ENCODE assay signal across 19 cellular contexts in the genomic region with DNA sequence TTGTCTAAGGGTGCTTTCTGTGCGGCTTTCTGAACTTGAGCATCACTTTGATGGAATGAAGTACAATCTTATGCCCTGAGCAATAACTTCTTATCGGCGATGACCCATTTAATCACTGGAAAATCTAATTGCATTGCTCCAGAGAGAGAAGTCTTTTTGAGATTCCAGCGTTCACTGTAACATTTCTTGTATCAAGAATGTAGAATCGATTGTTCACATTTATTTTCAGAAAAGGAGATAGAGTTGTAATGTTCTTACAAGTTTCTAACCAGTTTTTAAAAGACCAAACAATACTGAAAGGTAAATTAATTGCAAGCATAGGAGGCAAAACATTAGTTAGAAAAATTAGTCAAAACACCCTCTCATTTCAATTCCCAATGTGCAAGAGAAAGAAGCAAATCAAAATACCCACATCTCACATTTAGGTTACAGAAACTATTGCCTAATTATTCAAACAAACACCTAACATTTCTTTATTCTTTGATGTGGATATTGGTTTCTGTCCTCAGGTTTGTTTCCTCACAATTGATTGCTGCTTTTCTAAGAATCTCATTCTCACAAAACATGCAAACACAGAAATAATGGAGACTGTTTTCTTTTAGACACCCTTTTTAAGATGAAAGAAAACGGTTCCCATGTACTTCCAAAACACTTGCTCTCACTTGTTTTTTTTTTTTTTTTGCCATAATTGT. TPM values are rescaled to one million over a fixed set of nuclear protein-coding genes. Genes with fewer than 3 reads are reported as not detected.
A peak's percentile ranks its signal among the peaks of the same experiment; 100 is the strongest.
DNase-seq lines count a peak whose midpoint lies in the region; ATAC-seq and TF ChIP-seq lines count a peak whose summit lies in the region.
"Had no signal": no experiment of that assay in that cellular context is flagged by ENCODE, and none has a peak within 500 bp of the region (broad histone marks: within the 10 kb centered on the region; RNA-seq: fewer than 3 reads in every experiment).

No MANE protein-coding gene starts in this region.

- peak overlapping the region; percentile 70 to 94 for H3K4me3 Mint-ChIP-seq in CD14-positive monocyte
- peak overlapping the region in 1 of 2 experiments; percentile 42; a peak in 3 of 5 replicates for H3K4me3 Mint-ChIP-seq in H9
- H3K4me3 Mint-ChIP-seq in activated T-helper 17 cell treated with anti-CD3 and anti-CD28 coated beads, Interleukin-2, amount 50 U/mL, for 72 hours, result peak overlapping the region; percentile 27
- peak overlapping the region in 6 of 8 donors; percentile 23 to 71 (median 57) for H3K4me3 Mint-ChIP-seq in naive B cell

- no peak overlapping the region for H3T11ph ChIP-seq in H9 (ENCODE audit: low read length)

- H3K79me2 ChIP-seq in H9 (ENCODE audit: insufficient read depth, low read length), result no peaks in the 10 kb centered on the region

- H3K79me1 ChIP-seq in H9 (ENCODE audit: insufficient read depth, low read depth, low read length, poor library complexity, severe bottlenecking), result no peaks in the 10 kb centered on the region

- peaks cover 56% of the 10 kb centered on the region for H3K4me1 Mint-ChIP-seq in CD14-positive monocyte
- peaks cover 12 to 27% of the 10 kb centered on the region in 2 experiments for H3K4me1 Mint-ChIP-seq in H9
- peaks cover 12% of the 10 kb centered on the region for H3K4me1 Mint-ChIP-seq in activated T-helper 17 cell treated with anti-CD3 and anti-CD28 coated beads, Interleukin-2, amount 50 U/mL, for 72 hours
- H3K4me1 Mint-ChIP-seq in naive B cell, result peaks cover 12 to 33% (median 24%) of the 10 kb centered on the region in 3 donors

- no peak for DNase-seq in CD14-positive monocyte (ENCODE audit: low spot score)
- DNase-seq in H9, result no peak
- no peak for DNase-seq in naive B cell
- no peak for DNase-seq in OCI-M1 (lab: John Stamatoyannopoulos, UW)
- DNase-seq in AG08396 (ENCODE audit: low spot score), result no peak
- DNase-seq: AML-193; CD4-positive, CD25-positive, alpha-beta regulatory T cell; DMS79 treated with DMSO at 0.1 percent for 48 hours; GM23248; Karpas-422; MG63; NCI-H1092 treated with DMSO at 0.1 percent for 48 hours; NCI-H2081 treated with DMSO at 0.1 percent for 48 hours; Peyer's patch had no signal

- no peak overlapping the region for H4K91ac ChIP-seq in H9 (ENCODE audit: insufficient read length, low read depth, low read length)

- no peaks in the 10 kb centered on the region for H4K20me1 ChIP-seq in H9 (ENCODE audit: control insufficient read depth, insufficient read depth, insufficient read length)

- H3K27ac ChIP-seq in H9 (ENCODE audit: insufficient read length, low read depth, low read length), result no peak overlapping the region
- H3K27ac ChIP-seq: GM23248, Peyer's patch, SK-N-MC had no signal

- H3K9me3 ChIP-seq in H9 (ENCODE audit: control insufficient read depth, low read depth, low read length), result no peaks in the 10 kb centered on the region

- H3K27ac Mint-ChIP-seq in CD14-positive monocyte (peak overlapping the region in 2 of 7 donors; percentile 25 to 66), H9 (no peak overlapping the region), naive B cell (peak overlapping the region in 1 of 6 donors; percentile 2)
- no peak overlapping the region for H3K27ac Mint-ChIP-seq in activated T-helper 17 cell treated with anti-CD3 and anti-CD28 coated beads, Interleukin-2, amount 50 U/mL, for 72 hours

- H2BK12ac ChIP-seq in H9 (ENCODE audit: insufficient read length, low read depth, low read length), result no peak overlapping the region

- no peak overlapping the region for H3K56ac ChIP-seq in H9 (ENCODE audit: insufficient read length, low read depth, low read length)

- H4K8ac ChIP-seq in H9 (replicated peaks; ENCODE audit: insufficient read length, low read depth, low read length), result no peak overlapping the region

- H2AFZ ChIP-seq in H9 (ENCODE audit: low read length), result no peak overlapping the region
- H2AFZ ChIP-seq: GM23248 had no signal

- H3K36me3 Mint-ChIP-seq in CD14-positive monocyte (peaks cover 0 to 9% of the 10 kb centered on the region in 2 donors), H9 (ENCODE audit: insufficient read depth in 1 of 3, low read depth in 3 of 3) (no peaks in the 10 kb centered on the region), naive B cell (no peaks in the 10 kb centered on the region)
- no peaks in the 10 kb centered on the region for H3K36me3 Mint-ChIP-seq in activated T-helper 17 cell treated with anti-CD3 and anti-CD28 coated beads, Interleukin-2, amount 50 U/mL, for 72 hours (ENCODE audit: low read depth)
- H3K36me3 Mint-ChIP-seq: CD4-positive, CD25-positive, alpha-beta regulatory T cell had no signal

- no peak overlapping the region for H3K4ac ChIP-seq in H9 (ENCODE audit: low read depth, low read length)

- intact Hi-C loops in CD14-positive monocyte (cut with micrococcal nuclease), result no loop called here

- no peak overlapping the region for H2BK120ac ChIP-seq in H9 (ENCODE audit: low read depth, low read length, poor library complexity, severe bottlenecking)

- no peak overlapping the region for H4K5ac ChIP-seq in H9 (ENCODE audit: insufficient read length, low read depth, low read length)

- TF ChIP-seq CTCF in CD14-positive monocyte (IDR thresholded peaks at IDR 0.05) (no peak), H9 (conservative IDR thresholded peaks at IDR 0.05) (no peak)

- peaks cover 78% of the 10 kb centered on the region for H3K27me3 ChIP-seq in H9 (ENCODE audit: insufficient read depth, low read length)

- H3K23ac ChIP-seq in H9 (ENCODE audit: insufficient read length, low read depth, low read length), result no peak overlapping the region

- H2BK15ac ChIP-seq in H9 (ENCODE audit: low read depth, low read length), result no peak overlapping the region

- H2BK5ac ChIP-seq in H9 (ENCODE audit: insufficient read length, low read length), result no peak overlapping the region

- H3K14ac ChIP-seq in H9 (ENCODE audit: insufficient read depth, low read length), result no peak overlapping the region

- H3K4me1 ChIP-seq in H9 (ENCODE audit: insufficient read depth, low read length), result no peaks in the 10 kb centered on the region

- H3K27me3 Mint-ChIP-seq in CD14-positive monocyte (ENCODE audit: low read depth in 3 of 3) (peaks cover 53 to 70% (median 58%) of the 10 kb centered on the region in 3 donors), H9 (ENCODE audit: low read depth) (peaks cover 96% of the 10 kb centered on the region), naive B cell (peaks cover 72 to 84% (median 83%) of the 10 kb centered on the region in 3 donors)
- peaks cover 59% of the 10 kb centered on the region for H3K27me3 Mint-ChIP-seq in activated T-helper 17 cell treated with anti-CD3 and anti-CD28 coated beads, Interleukin-2, amount 50 U/mL, for 72 hours

- H2AK5ac ChIP-seq in H9 (ENCODE audit: insufficient read length, low read length), result no peak overlapping the region

- WGBS in H9 (ENCODE audit: extremely low coverage, insufficient read length, low lambda C conversion rate), result no CpG with 5 or more reads among the region's 6 CpGs

- no peak overlapping the region for H2BK20ac ChIP-seq in H9 (ENCODE audit: low read depth, low read length, poor library complexity, severe bottlenecking)

- peaks cover 5 to 25% (median 19%) of the 10 kb centered on the region in 7 donors for H3K9me3 Mint-ChIP-seq in CD14-positive monocyte
- peaks cover 5 to 8% of the 10 kb centered on the region in 2 experiments; a peak in 4 of 5 replicates for H3K9me3 Mint-ChIP-seq in H9
- peaks cover 4% of the 10 kb centered on the region for H3K9me3 Mint-ChIP-seq in activated T-helper 17 cell treated with anti-CD3 and anti-CD28 coated beads, Interleukin-2, amount 50 U/mL, for 72 hours
- H3K9me3 Mint-ChIP-seq in naive B cell, result peaks cover 0 to 15% (median 8%) of the 10 kb centered on the region in 7 donors

- peaks cover 6% of the 10 kb centered on the region for H3K23me2 ChIP-seq in H9 (ENCODE audit: insufficient read length, low read depth, low read length, poor library complexity, severe bottlenecking)

- no peak overlapping the region for H3K18ac ChIP-seq in H9 (ENCODE audit: insufficient read length, low read depth, low read length)

- H3K9ac ChIP-seq in H9 (ENCODE audit: extremely low read depth, insufficient read length, low read length), result no peak overlapping the region
- H3K9ac ChIP-seq: GM23248 had no signal

- peak overlapping the region; percentile 46 for H3K4me2 ChIP-seq in H9 (ENCODE audit: insufficient read depth, insufficient read length, low read length)

- no peak for ATAC-seq in activated T-helper 17 cell treated with anti-CD3 and anti-CD28 coated beads, Interleukin-2, amount 50 U/mL, for 72 hours (replicated peaks)
- ATAC-seq in naive B cell (ENCODE audit: low read depth in 2 of 2), result no peak
- no peak for ATAC-seq in activated CD4-positive, CD25-positive, alpha-beta regulatory T cell treated with anti-CD3 and anti-CD28 coated beads, Interleukin-2, amount 50 U/mL, for 24 hours
- no peak for ATAC-seq in HG02763 (IDR thresholded peaks at IDR 0.05; ENCODE audit: unreplicated experiment)
- ATAC-seq: Right ventricle myocardium inferior had no signal

RNA-seq across cellular contexts. Expression of a gene that starts 14.8 kb away (rescaled TPM):
- polyA plus RNA-seq in CD14-positive monocyte (not detected), naive B cell (ENCODE audit: low read depth in 6 of 6) (not detected)
- 0.15 TPM in 1 of 2 replicates, not detected in the other for total RNA-seq in H9 (2021)
- not detected for total RNA-seq in activated T-helper 17 cell treated with anti-CD3 and anti-CD28 coated beads, Interleukin-2, amount 50 U/mL, for 72 hours
- total RNA-seq: CD4-positive, CD25-positive, alpha-beta regulatory T cell; GM23248; Peyer's patch; Right ventricle myocardium inferior had no signal
- polyA plus RNA-seq: CD4-positive, CD25-positive, alpha-beta regulatory T cell; GM23248 had no signal

RNA-seq across cellular contexts. Expression of a gene that starts 23.4 kb away (rescaled TPM):
- polyA plus RNA-seq in CD14-positive monocyte (10 to 100 TPM; 35.6 to 41.9 TPM), naive B cell (ENCODE audit: low read depth in 6 of 6) (10 to 100 TPM; 41.4 to 49.7 (median 44.1) TPM)
- 109 and 112 TPM in 2 replicates for total RNA-seq in H9 (2021)
- total RNA-seq in activated T-helper 17 cell treated with anti-CD3 and anti-CD28 coated beads, Interleukin-2, amount 50 U/mL, for 72 hours, result 10 to 100 TPM; 33.2 to 51.1 TPM
